Comparison of ENCODE assay signal across 8 cellular contexts in genomic region chrX:154018518-154019060, GRCh38. TPM values are rescaled to one million over a fixed set of nuclear protein-coding genes. Genes with fewer than 3 reads are reported as not detected.
A peak's percentile ranks its signal among the peaks of the same experiment; 100 is the strongest.
DNase-seq lines count a peak whose midpoint lies in the region; ATAC-seq and TF ChIP-seq lines count a peak whose summit lies in the region.

No MANE protein-coding gene starts in this region.

- no peak for ATAC-seq in natural killer cell treated with Interleukin-12 subunit alpha and Interleukin-12 subunit beta and Interleukin-15 and Interleukin-18, amount 100 ng/mL, for 72 hours
- no peak for ATAC-seq in HG02884 (IDR thresholded peaks at IDR 0.05; ENCODE audit: unreplicated experiment)
- no peak for ATAC-seq in HG03025 (IDR thresholded peaks at IDR 0.05; ENCODE audit: low FRiP score, unreplicated experiment)

- H3K4me3 Mint-ChIP-seq in natural killer cell treated with Interleukin-12 subunit alpha and Interleukin-12 subunit beta and Interleukin-15 and Interleukin-18, amount 100 ng/mL, for 72 hours, result peak overlapping the region; percentile 81

- H3K27ac Mint-ChIP-seq in natural killer cell treated with Interleukin-12 subunit alpha and Interleukin-12 subunit beta and Interleukin-15 and Interleukin-18, amount 100 ng/mL, for 72 hours, result peak overlapping the region; percentile 82 to 93

- H3K9me3 ChIP-seq in BLaER1 treated with 17β-estradiol and CSF1 and Interleukin-3, amounts not matched to agents 10 nM and 100 nM (replicated peaks in 1 of 11), result 0 out of 22 replicates have a peak, but pooled peaks cover 0 to 9% (median 0%) of the 10 kb centered on the region in 11 experiments

- peak overlapping the region; percentile 89 to 99 (median 94) for H3K9ac ChIP-seq in BLaER1 treated with 17β-estradiol and CSF1 and Interleukin-3, amounts not matched to agents 10 nM and 100 nM

- H3K4me3 ChIP-seq in BLaER1 treated with 17β-estradiol and CSF1 and Interleukin-3, amounts not matched to agents 10 nM and 100 nM, result peak overlapping the region; percentile 67 to 83 (median 76)
- H3K4me3 ChIP-seq in LNCaP clone FGC (ENCODE audit: low read depth, low read length), result peak overlapping the region; percentile 66
- H3K4me3 ChIP-seq in choroid plexus epithelial cell (ENCODE audit: low read depth, low read length), result peak overlapping the region; percentile 64

- H3K9me3 Mint-ChIP-seq in natural killer cell treated with Interleukin-12 subunit alpha and Interleukin-12 subunit beta and Interleukin-15 and Interleukin-18, amount 100 ng/mL, for 72 hours, result no peaks in the 10 kb centered on the region

- H3K4me2 ChIP-seq in BLaER1 treated with 17β-estradiol and CSF1 and Interleukin-3, amounts not matched to agents 10 nM and 100 nM, result peak overlapping the region; percentile 78 to 95 (median 93)

- H4K20me1 ChIP-seq in BLaER1 treated with 17β-estradiol and CSF1 and Interleukin-3, amounts not matched to agents 10 nM and 100 nM, result peaks cover 22 to 84% (median 75%) of the 10 kb centered on the region in 11 experiments; a peak in 21 of 22 replicates

- H3K36me3 ChIP-seq in BLaER1 treated with 17β-estradiol and CSF1 and Interleukin-3, amounts not matched to agents 10 nM and 100 nM, result peaks cover 33 to 46% (median 42%) of the 10 kb centered on the region in 11 experiments

- TF ChIP-seq CTCF in LNCaP clone FGC (IDR thresholded peaks at IDR 0.05; ENCODE audit: control insufficient read depth, extremely low read depth, insufficient read depth) (no peak), choroid plexus epithelial cell (conservative IDR thresholded peaks at IDR 0.05; ENCODE audit: low read depth, low read length) (no peak)

- H3K36me3 Mint-ChIP-seq in natural killer cell treated with Interleukin-12 subunit alpha and Interleukin-12 subunit beta and Interleukin-15 and Interleukin-18, amount 100 ng/mL, for 72 hours, result no peaks in the 10 kb centered on the region

- H3K4me1 ChIP-seq in BLaER1 treated with 17β-estradiol and CSF1 and Interleukin-3, amounts not matched to agents 10 nM and 100 nM, result peaks cover 69 to 79% (median 74%) of the 10 kb centered on the region in 10 experiments

- H3K27me3 Mint-ChIP-seq in natural killer cell treated with Interleukin-12 subunit alpha and Interleukin-12 subunit beta and Interleukin-15 and Interleukin-18, amount 100 ng/mL, for 72 hours, result no peaks in the 10 kb centered on the region

- peaks cover 60 to 92% (median 84%) of the 10 kb centered on the region in 11 experiments for H3K27me3 ChIP-seq in BLaER1 treated with 17β-estradiol and CSF1 and Interleukin-3, amounts not matched to agents 10 nM and 100 nM

- no peak for DNase-seq in LNCaP clone FGC (ENCODE audit: low read depth)
- no peak for DNase-seq in choroid plexus epithelial cell (ENCODE audit: low read depth)
- no peak for DNase-seq in natural killer cell treated with Interleukin-12 subunit alpha and Interleukin-12 subunit beta and Interleukin-15 and Interleukin-18, amount 100 ng/mL, for 72 hours (ENCODE audit: low spot score)
- DNase-seq in activated effector memory CD4-positive, alpha-beta T cell treated with anti-CD3 and anti-CD28 coated beads, Interleukin-2, amount 50 U/mL, for 16 hours, result no peak
- no peak for DNase-seq in epidermal melanocyte (ENCODE audit: insufficient read length, low spot score)

- H3K4me1 Mint-ChIP-seq in natural killer cell treated with Interleukin-12 subunit alpha and Interleukin-12 subunit beta and Interleukin-15 and Interleukin-18, amount 100 ng/mL, for 72 hours (ENCODE audit: low read depth in 2 of 2), result peaks cover 0 to 15% of the 10 kb centered on the region in 2 donors

- peak overlapping the region; percentile 86 to 97 (median 95) for H3K27ac ChIP-seq in BLaER1 treated with 17β-estradiol and CSF1 and Interleukin-3, amounts not matched to agents 10 nM and 100 nM

RNA-seq across cellular contexts. Expression of gene IRAK1, which starts 1.1 kb away (rescaled TPM):
- 100 to 1,000 TPM; 136 to 258 TPM for total RNA-seq in natural killer cell treated with Interleukin-12 subunit alpha and Interleukin-12 subunit beta and Interleukin-15 and Interleukin-18, amount 100 ng/mL, for 72 hours

RNA-seq across cellular contexts. Expression of gene TMEM187, which starts 46.0 kb away (rescaled TPM):
- total RNA-seq in natural killer cell treated with Interleukin-12 subunit alpha and Interleukin-12 subunit beta and Interleukin-15 and Interleukin-18, amount 100 ng/mL, for 72 hours, result 1 to 10 TPM; 2.4 to 6.9 TPM

RNA-seq across cellular contexts. Expression of gene HCFC1, which starts 47.0 kb away (rescaled TPM):
- 100 to 1,000 TPM; 105 to 131 TPM for total RNA-seq in natural killer cell treated with Interleukin-12 subunit alpha and Interleukin-12 subunit beta and Interleukin-15 and Interleukin-18, amount 100 ng/mL, for 72 hours
